Comparison of ENCODE assay signal across 23 cellular contexts in the genomic region with DNA sequence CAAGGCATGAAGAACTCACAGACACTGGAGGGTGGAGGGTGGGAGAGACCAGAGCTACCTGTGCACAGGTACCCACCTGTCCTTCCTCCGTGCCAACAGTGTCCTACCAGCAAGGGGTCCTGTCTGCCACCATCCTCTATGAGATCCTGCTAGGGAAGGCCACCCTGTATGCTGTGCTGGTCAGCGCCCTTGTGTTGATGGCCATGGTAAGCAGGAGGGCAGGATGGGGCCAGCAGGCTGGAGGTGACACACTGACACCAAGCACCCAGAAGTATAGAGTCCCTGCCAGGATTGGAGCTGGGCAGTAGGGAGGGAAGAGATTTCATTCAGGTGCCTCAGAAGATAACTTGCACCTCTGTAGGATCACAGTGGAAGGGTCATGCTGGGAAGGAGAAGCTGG. TPM values are rescaled to one million over a fixed set of nuclear protein-coding genes. Genes with fewer than 3 reads are reported as not detected.
DNase-seq lines count a peak whose midpoint lies in the region; ATAC-seq and TF ChIP-seq lines count a peak whose summit lies in the region.
"Had no signal": no experiment of that assay in that cellular context is flagged by ENCODE, and none has a peak within 500 bp of the region (broad histone marks: within the 10 kb centered on the region; RNA-seq: fewer than 3 reads in every experiment).

No MANE protein-coding gene starts in this region.

- 75% methylated on average over 2 of the region's 2 CpGs; no CpG with 5 or more reads in 1 of the 2 donors for WGBS in transverse colon (ENCODE audit: low coverage in 1 of 2), 2 donors

- no peak for TF ChIP-seq POLR2A in transverse colon (IDR thresholded peaks at IDR 0.05)

- H3K36me3 ChIP-seq in DND-41 (ENCODE audit: insufficient read depth, low read length) (peaks cover 75% of the 10 kb centered on the region), WERI-Rb-1 (no peaks in the 10 kb centered on the region), transverse colon (no peaks in the 10 kb centered on the region)
- H3K36me3 ChIP-seq in naive thymus-derived CD4-positive, alpha-beta T cell (ENCODE audit: control insufficient read depth in 2 of 3, insufficient read depth in 3 of 3, low read length in 3 of 3): peaks cover 0 to 39% (median 0%) of the 10 kb centered on the region in 3 experiments
- H3K36me3 ChIP-seq: adrenal gland, ovary had no signal

- no peaks in the 10 kb centered on the region for H4K20me1 ChIP-seq in DND-41 (ENCODE audit: insufficient read depth, low read length)

- H3K4me1 Mint-ChIP-seq in T-helper 1 cell treated with Interleukin-12 subunit alpha and Interleukin-12 subunit beta and Interleukin-4 antibody, amounts not matched to agents 30 μg/mL and 1 μg/mL, for 36 hours (ENCODE audit: low read depth): peaks cover 34% of the 10 kb centered on the region
- peaks cover 46% of the 10 kb centered on the region for H3K4me1 Mint-ChIP-seq in activated T-helper 1 cell treated with anti-CD3 and anti-CD28 coated beads, Interleukin-12 subunit alpha, Interleukin-12 subunit beta, Interleukin-2, Interleukin-4 antibody, amounts not matched to agents 30 ng/mL and 10 ng/mL and 1 ng/mL, durations not matched to agents 14 hours and 24 hours and 36 hours (ENCODE audit: low read depth)
- H3K4me1 Mint-ChIP-seq in naive thymus-derived CD4-positive, alpha-beta T cell: peaks cover 18 to 43% (median 39%) of the 10 kb centered on the region in 7 donors

- ATAC-seq in DND-41 (ENCODE audit: insufficient read depth, low read depth) (no peak), HG03521 (IDR thresholded peaks at IDR 0.05; ENCODE audit: unreplicated experiment) (no peak)
- no peak for ATAC-seq in naive thymus-derived CD4-positive, alpha-beta T cell
- ATAC-seq: GM23338, Right ventricle myocardium inferior, sciatic nerve had no signal

- H3K27me3 Mint-ChIP-seq in T-helper 1 cell treated with Interleukin-12 subunit alpha and Interleukin-12 subunit beta and Interleukin-4 antibody, amounts not matched to agents 30 μg/mL and 1 μg/mL, for 36 hours (ENCODE audit: low read depth): no peaks in the 10 kb centered on the region
- no peaks in the 10 kb centered on the region for H3K27me3 Mint-ChIP-seq in activated T-helper 1 cell treated with anti-CD3 and anti-CD28 coated beads, Interleukin-12 subunit alpha, Interleukin-12 subunit beta, Interleukin-2, Interleukin-4 antibody, amounts not matched to agents 30 ng/mL and 10 ng/mL and 1 ng/mL, durations not matched to agents 14 hours and 24 hours and 36 hours (ENCODE audit: insufficient read depth)
- H3K27me3 Mint-ChIP-seq in naive thymus-derived CD4-positive, alpha-beta T cell: peaks cover 0 to 4% (median 0%) of the 10 kb centered on the region in 5 donors

- H3K9me3 Mint-ChIP-seq in T-helper 1 cell treated with Interleukin-12 subunit alpha and Interleukin-12 subunit beta and Interleukin-4 antibody, amounts not matched to agents 30 μg/mL and 1 μg/mL, for 36 hours: no peaks in the 10 kb centered on the region
- H3K9me3 Mint-ChIP-seq in activated T-helper 1 cell treated with anti-CD3 and anti-CD28 coated beads, Interleukin-12 subunit alpha, Interleukin-12 subunit beta, Interleukin-2, Interleukin-4 antibody, amounts not matched to agents 30 ng/mL and 10 ng/mL and 1 ng/mL, durations not matched to agents 14 hours and 24 hours and 36 hours: no peaks in the 10 kb centered on the region
- H3K9me3 Mint-ChIP-seq in naive thymus-derived CD4-positive, alpha-beta T cell: peaks cover 0 to 10% (median 0%) of the 10 kb centered on the region in 11 donors
- H3K9me3 Mint-ChIP-seq: dendritic cell treated with granulocyte-macrophage colony-stimulating factor and Interleukin-4, amounts not matched to agents 40 ng/mL and 50 ng/mL, for 4 days; type B pancreatic cell had no signal

- CTCF ChIA-PET in naive thymus-derived CD4-positive, alpha-beta T cell (lab: Charles Lee): interaction anchor here (13.3 kb wide), 1 partner anchor 17 kb away, joined by 314 read pairs; no protein-coding TSS in a partner anchor

- peak overlapping the region; percentile 97 for H3K27ac Mint-ChIP-seq in T-helper 1 cell treated with Interleukin-12 subunit alpha and Interleukin-12 subunit beta and Interleukin-4 antibody, amounts not matched to agents 30 μg/mL and 1 μg/mL, for 36 hours
- peak overlapping the region; percentile 98 for H3K27ac Mint-ChIP-seq in activated T-helper 1 cell treated with anti-CD3 and anti-CD28 coated beads, Interleukin-12 subunit alpha, Interleukin-12 subunit beta, Interleukin-2, Interleukin-4 antibody, amounts not matched to agents 30 ng/mL and 10 ng/mL and 1 ng/mL, durations not matched to agents 14 hours and 24 hours and 36 hours
- H3K27ac Mint-ChIP-seq in naive thymus-derived CD4-positive, alpha-beta T cell: peak overlapping the region; percentile 99 to 100 (median 100)
- H3K27ac Mint-ChIP-seq: dendritic cell treated with granulocyte-macrophage colony-stimulating factor and Interleukin-4, amounts not matched to agents 40 ng/mL and 50 ng/mL, for 4 days; GM23338; type B pancreatic cell had no signal

- H3K9me3 ChIP-seq in DND-41 (ENCODE audit: insufficient read depth, low read length, severe bottlenecking) (no peaks in the 10 kb centered on the region), WERI-Rb-1 (ENCODE audit: severe bottlenecking) (no peaks in the 10 kb centered on the region), transverse colon (no peaks in the 10 kb centered on the region)
- H3K9me3 ChIP-seq in naive thymus-derived CD4-positive, alpha-beta T cell (ENCODE audit: control insufficient read depth in 2 of 3, low read length in 3 of 3): no peaks in the 10 kb centered on the region
- H3K9me3 ChIP-seq: adrenal gland, ovary had no signal

- H3K27ac ChIP-seq in DND-41 (ENCODE audit: low read length) (peak overlapping the region; percentile 97), WERI-Rb-1 (no peak overlapping the region), transverse colon (no peak overlapping the region)
- H3K27ac ChIP-seq in naive thymus-derived CD4-positive, alpha-beta T cell (ENCODE audit: low read depth, low read length): peak overlapping the region; percentile 98
- H3K27ac ChIP-seq: 22Rv1, adrenal gland, epithelial cell of prostate, foreskin keratinocyte, ovary had no signal

- peaks cover 55% of the 10 kb centered on the region for H3K4me1 ChIP-seq in DND-41 (ENCODE audit: insufficient read depth, low read length)
- H3K4me1 ChIP-seq in naive thymus-derived CD4-positive, alpha-beta T cell (ENCODE audit: control insufficient read depth in 2 of 2, insufficient read depth in 2 of 2, low read length in 2 of 2): peaks cover 25 to 28% of the 10 kb centered on the region in 2 donors
- H3K4me1 ChIP-seq in transverse colon: peaks cover 0 to 13% (median 7%) of the 10 kb centered on the region in 4 donors
- H3K4me1 ChIP-seq: foreskin keratinocyte had no signal

- DNase-seq in T-helper 1 cell (no peak), DND-41 (peak; percentile 16), WERI-Rb-1 (no peak), transverse colon (no peak)
- DNase-seq in activated T-helper 1 cell treated with anti-CD3 and anti-CD28 coated beads, Interleukin-12 subunit alpha, Interleukin-12 subunit beta, Interleukin-2, Interleukin-4 antibody, amounts not matched to agents 30 ng/mL and 10 ng/mL and 1 ng/mL, durations not matched to agents 14 hours and 24 hours and 36 hours (ENCODE audit: low spot score): no peak
- peak in 1 of 9 donors; percentile 2 for DNase-seq in naive thymus-derived CD4-positive, alpha-beta T cell
- DNase-seq: adrenal gland; hippocampal formation; NCI-H524; ovary; stimulated activated naive CD4-positive, alpha-beta T cell treated with Interleukin-2 at 50 U/mL for 16 hours had no signal

- in situ Hi-C loops in transverse colon (cut with MboI; ENCODE audit: low pct_ligation_motif_present in 1 of 4, low pct_unique_long_range_greater_than_20kb in 1 of 4, low sequenced_read_pairs in 3 of 4): loop anchor here in 1 of 4 donors (25.0 kb wide), 1 partner anchor 155 kb away; no protein-coding TSS in a partner anchor

- no peak for TF ChIP-seq EP300 in transverse colon (IDR thresholded peaks at IDR 0.05; ENCODE audit: low read depth)

- POLR2A ChIA-PET in naive thymus-derived CD4-positive, alpha-beta T cell (lab: Charles Lee): interaction anchor here (0.9 to 33.1 kb wide), 7 partner anchors 5 to 598 kb away, joined by 3 to 5102 read pairs (median 4); no protein-coding TSS in a partner anchor

- peaks cover 92% of the 10 kb centered on the region for H3K79me2 ChIP-seq in DND-41 (ENCODE audit: insufficient read depth, low read length)

- H3K4me3 Mint-ChIP-seq in T-helper 1 cell treated with Interleukin-12 subunit alpha and Interleukin-12 subunit beta and Interleukin-4 antibody, amounts not matched to agents 30 μg/mL and 1 μg/mL, for 36 hours: peak overlapping the region; percentile 98
- peak overlapping the region; percentile 97 for H3K4me3 Mint-ChIP-seq in activated T-helper 1 cell treated with anti-CD3 and anti-CD28 coated beads, Interleukin-12 subunit alpha, Interleukin-12 subunit beta, Interleukin-2, Interleukin-4 antibody, amounts not matched to agents 30 ng/mL and 10 ng/mL and 1 ng/mL, durations not matched to agents 14 hours and 24 hours and 36 hours
- H3K4me3 Mint-ChIP-seq in naive thymus-derived CD4-positive, alpha-beta T cell: peak overlapping the region; percentile 91 to 100 (median 98)
- H3K4me3 Mint-ChIP-seq: dendritic cell treated with granulocyte-macrophage colony-stimulating factor and Interleukin-4, amounts not matched to agents 40 ng/mL and 50 ng/mL, for 4 days; GM23338; type B pancreatic cell had no signal

- H3K4me3 ChIP-seq in DND-41 (ENCODE audit: low read depth in 1 of 2, low read length in 2 of 2): peak overlapping the region in 1 of 2 experiments; percentile 59; a peak in 2 of 4 replicates
- H3K4me3 ChIP-seq in naive thymus-derived CD4-positive, alpha-beta T cell (ENCODE audit: low read length): peak overlapping the region; percentile 37
- no peak overlapping the region for H3K4me3 ChIP-seq in WERI-Rb-1 (ENCODE audit: low read depth, low read length)
- no peak overlapping the region for H3K4me3 ChIP-seq in transverse colon
- H3K4me3 ChIP-seq: adrenal gland, GM23338, lung, ovary had no signal

- TF ChIP-seq CTCF in DND-41 (IDR thresholded peaks at IDR 0.05; ENCODE audit: borderline replicate concordance, extremely low read depth, low read length, poor library complexity, severe bottlenecking) (no peak), WERI-Rb-1 (IDR thresholded peaks at IDR 0.05; ENCODE audit: low read depth, low read length) (no peak), transverse colon (IDR thresholded peaks at IDR 0.05) (no peak)

- intact Hi-C loops in activated T-helper 1 cell treated with anti-CD3 and anti-CD28 coated beads, Interleukin-12 subunit alpha, Interleukin-12 subunit beta, Interleukin-2, Interleukin-4 antibody, amounts not matched to agents 30 ng/mL and 10 ng/mL and 1 ng/mL, durations not matched to agents 14 hours and 24 hours and 36 hours (cut with micrococcal nuclease): no loop called here
- intact Hi-C loops in naive thymus-derived CD4-positive, alpha-beta T cell (cut with micrococcal nuclease): no loop called here
- intact Hi-C loops in transverse colon (cut with DNase I; ENCODE audit: low total_unique reads): no loop called here

- no peaks in the 10 kb centered on the region for H3K27me3 ChIP-seq in DND-41 (ENCODE audit: insufficient read depth, low read length, poor library complexity)
- no peaks in the 10 kb centered on the region for H3K27me3 ChIP-seq in naive thymus-derived CD4-positive, alpha-beta T cell (ENCODE audit: control insufficient read depth in 2 of 2, insufficient read depth in 2 of 2, low read length in 2 of 2)
- no peaks in the 10 kb centered on the region for H3K27me3 ChIP-seq in WERI-Rb-1 (ENCODE audit: insufficient read depth, low read depth, severe bottlenecking)
- H3K27me3 ChIP-seq in transverse colon: peaks cover 26% of the 10 kb centered on the region
- H3K27me3 ChIP-seq: ovary had no signal

- peaks cover 72% of the 10 kb centered on the region for H3K36me3 Mint-ChIP-seq in T-helper 1 cell treated with Interleukin-12 subunit alpha and Interleukin-12 subunit beta and Interleukin-4 antibody, amounts not matched to agents 30 μg/mL and 1 μg/mL, for 36 hours (ENCODE audit: low read depth)
- H3K36me3 Mint-ChIP-seq in activated T-helper 1 cell treated with anti-CD3 and anti-CD28 coated beads, Interleukin-12 subunit alpha, Interleukin-12 subunit beta, Interleukin-2, Interleukin-4 antibody, amounts not matched to agents 30 ng/mL and 10 ng/mL and 1 ng/mL, durations not matched to agents 14 hours and 24 hours and 36 hours (ENCODE audit: low read depth): peaks cover 77% of the 10 kb centered on the region
- H3K36me3 Mint-ChIP-seq in naive thymus-derived CD4-positive, alpha-beta T cell: peaks cover 10 to 74% (median 61%) of the 10 kb centered on the region in 5 donors
- H3K36me3 Mint-ChIP-seq: type B pancreatic cell had no signal

- H2AFZ ChIP-seq in DND-41 (ENCODE audit: low read depth, low read length): no peak overlapping the region
- H2AFZ ChIP-seq: GM23338 had no signal

- peak overlapping the region; percentile 99 for H3K9ac ChIP-seq in DND-41 (ENCODE audit: low read depth, low read length)

- peak overlapping the region; percentile 69 for H3K4me2 ChIP-seq in DND-41 (ENCODE audit: insufficient read depth, low read length)
- H3K4me2 ChIP-seq: GM23338 had no signal

RNA-seq across cellular contexts. Expression of gene PRSS2, which starts 21.8 kb away (rescaled TPM):
- total RNA-seq in activated T-helper 1 cell treated with anti-CD3 and anti-CD28 coated beads, Interleukin-12 subunit alpha, Interleukin-12 subunit beta, Interleukin-2, Interleukin-4 antibody, amounts not matched to agents 30 ng/mL and 10 ng/mL and 1 ng/mL, durations not matched to agents 14 hours and 24 hours and 36 hours: not detected in 2 replicates
- not detected for total RNA-seq in naive thymus-derived CD4-positive, alpha-beta T cell
- not detected for polyA plus RNA-seq in naive thymus-derived CD4-positive, alpha-beta T cell
- not detected for total RNA-seq in transverse colon
- total RNA-seq: bronchial epithelial cell, foreskin keratinocyte, GM23338, Right ventricle myocardium inferior had no signal
- polyA plus RNA-seq: GM23338 had no signal

RNA-seq across cellular contexts. Expression of gene PRSS1, which starts 43.3 kb away (rescaled TPM):
- total RNA-seq in activated T-helper 1 cell treated with anti-CD3 and anti-CD28 coated beads, Interleukin-12 subunit alpha, Interleukin-12 subunit beta, Interleukin-2, Interleukin-4 antibody, amounts not matched to agents 30 ng/mL and 10 ng/mL and 1 ng/mL, durations not matched to agents 14 hours and 24 hours and 36 hours: not detected in 2 replicates
- not detected for total RNA-seq in naive thymus-derived CD4-positive, alpha-beta T cell
- polyA plus RNA-seq in naive thymus-derived CD4-positive, alpha-beta T cell: not detected
- not detected for total RNA-seq in transverse colon
- total RNA-seq: foreskin keratinocyte, GM23338, Right ventricle myocardium inferior had no signal
- polyA plus RNA-seq: foreskin keratinocyte, GM23338 had no signal

Comparison
In these comparisons a context has a peak if more than half of its experiments do, and no peak if none do; other contexts are left out.
1. H3K27ac ChIP-seq: peak in DND-41 (single experiment) and naive thymus-derived CD4-positive, alpha-beta T cell (single experiment); none in WERI-Rb-1 (single experiment) and transverse colon (0 of 4).
2. Peak in every context shown above with its lines, with median percentiles within 50 percentile points of each other: H3K27ac Mint-ChIP-seq and H3K4me3 Mint-ChIP-seq.